ENCODE assay signal across 21 cellular contexts in genomic region chr10:33862706-33863105, GRCh38.
DNase-seq lines count a peak whose midpoint lies in the region; ATAC-seq and TF ChIP-seq lines count a peak whose summit lies in the region.
"Had no signal": no experiment of that assay in that cellular context is flagged by ENCODE, and none has a peak within 500 bp of the region (broad histone marks: within the 10 kb centered on the region; RNA-seq: fewer than 3 reads in every experiment).

No MANE protein-coding gene starts in this region.

- no peak for ATAC-seq in GM23338
- ATAC-seq in CD4-positive, alpha-beta T cell (ENCODE audit: poor library complexity): no peak
- ATAC-seq: A549, HCT116, HepG2 had no signal

- H3K4me3 ChIP-seq in GM23338 (no peak overlapping the region), esophagus muscularis mucosa (no peak overlapping the region), ascending aorta (no peak overlapping the region)
- H3K4me3 ChIP-seq: A549 had no signal

- no peak for DNase-seq in GM23338 (ENCODE audit: low spot score)
- peak; percentile 42 for DNase-seq in esophagus muscularis mucosa (ENCODE audit: extremely low spot score)
- no peak for DNase-seq in mesothelial cell of epicardium (ENCODE audit: low spot score in 2 of 2, unreplicated experiment in 2 of 2)
- peak; percentile 61 for DNase-seq in renal cortical epithelial cell (ENCODE audit: low read depth)
- no peak for DNase-seq in epidermal melanocyte (ENCODE audit: insufficient read length, low spot score)
- DNase-seq in ascending aorta (ENCODE audit: low spot score in 2 of 2): no peak
- no peak for DNase-seq in CD4-positive, alpha-beta T cell
- DNase-seq: AML-193; CD4-positive, alpha-beta memory T cell; DMS153; DMS79; GDM1; GOT3; H7; HFFc6 had no signal

- no peak overlapping the region for H3K4me3 Mint-ChIP-seq in GM23338
- no peak overlapping the region for H3K4me3 Mint-ChIP-seq in mesothelial cell of epicardium
- no peak overlapping the region for H3K4me3 Mint-ChIP-seq in CD4-positive, alpha-beta T cell
- H3K4me3 Mint-ChIP-seq: HFFc6, IgD-negative memory B cell had no signal

- H3K36me3 Mint-ChIP-seq in GM23338 (ENCODE audit: low read depth) (no peaks in the 10 kb centered on the region), mesothelial cell of epicardium (no peaks in the 10 kb centered on the region)
- no peaks in the 10 kb centered on the region for H3K36me3 Mint-ChIP-seq in CD4-positive, alpha-beta T cell (ENCODE audit: low read depth)
- H3K36me3 Mint-ChIP-seq: CD4-positive, alpha-beta memory T cell; IgD-negative memory B cell had no signal

- H3K36me3 ChIP-seq in GM23338 (ENCODE audit: insufficient read depth) (no peaks in the 10 kb centered on the region), esophagus muscularis mucosa (no peaks in the 10 kb centered on the region), ascending aorta (no peaks in the 10 kb centered on the region)

- H2AFZ ChIP-seq in GM23338: no peak overlapping the region

- 94% methylated on average over 11 of the region's 11 CpGs for WGBS in esophagus muscularis mucosa

- POLR2A ChIA-PET in CD4-positive, alpha-beta T cell (lab: Charles Lee): no interaction called here

- H3K27ac Mint-ChIP-seq in GM23338 (no peak overlapping the region), mesothelial cell of epicardium (peak overlapping the region; percentile 60)
- no peak overlapping the region for H3K27ac Mint-ChIP-seq in CD4-positive, alpha-beta T cell
- H3K27ac Mint-ChIP-seq: CD4-positive, alpha-beta memory T cell; HFFc6; IgD-negative memory B cell had no signal

- no peaks in the 10 kb centered on the region for H3F3A ChIP-seq in GM23338 (replicated peaks; ENCODE audit: low read depth)

- CTCF ChIA-PET in CD4-positive, alpha-beta T cell (lab: Charles Lee): no interaction called here

- no peaks in the 10 kb centered on the region for H4K20me1 ChIP-seq in GM23338 (replicated peaks; ENCODE audit: insufficient read depth)

- H3K9me3 Mint-ChIP-seq in GM23338: no peaks in the 10 kb centered on the region
- H3K9me3 Mint-ChIP-seq in mesothelial cell of epicardium: no peaks in the 10 kb centered on the region
- H3K9me3 Mint-ChIP-seq in CD4-positive, alpha-beta T cell: no peaks in the 10 kb centered on the region
- H3K9me3 Mint-ChIP-seq: CD4-positive, alpha-beta memory T cell; HFFc6 had no signal

- H3K9me2 ChIP-seq in GM23338 (ENCODE audit: insufficient read depth): no peaks in the 10 kb centered on the region

- H3K4me2 ChIP-seq in GM23338: peak overlapping the region; percentile 56; the same call in 1 of the 2 replicates
- H3K4me2 ChIP-seq: A549 had no signal

- H3K27ac ChIP-seq in GM23338 (ENCODE audit: low read depth) (no peak overlapping the region), esophagus muscularis mucosa (replicated peaks in 1 of 4) (no peak overlapping the region), ascending aorta (no peak overlapping the region)
- H3K27ac ChIP-seq in CD4-positive, alpha-beta T cell (ENCODE audit: low read depth, low read length): no peak overlapping the region
- H3K27ac ChIP-seq: 22Rv1, A549, C4-2B had no signal

- no peaks in the 10 kb centered on the region for H3K27me3 ChIP-seq in GM23338 (ENCODE audit: insufficient read depth)
- H3K27me3 ChIP-seq in esophagus muscularis mucosa: no peaks in the 10 kb centered on the region
- no peaks in the 10 kb centered on the region for H3K27me3 ChIP-seq in ascending aorta
- H3K27me3 ChIP-seq in CD4-positive, alpha-beta T cell (ENCODE audit: control insufficient read depth, insufficient read depth, low read length): no peaks in the 10 kb centered on the region

- H3K79me2 ChIP-seq in GM23338 (replicated peaks; ENCODE audit: insufficient read depth): no peaks in the 10 kb centered on the region

- H3K9me3 ChIP-seq in esophagus muscularis mucosa (no peaks in the 10 kb centered on the region), ascending aorta (no peaks in the 10 kb centered on the region)
- no peaks in the 10 kb centered on the region for H3K9me3 ChIP-seq in CD4-positive, alpha-beta T cell (ENCODE audit: control insufficient read depth, low read length)
- H3K9me3 ChIP-seq: A549 had no signal

- TF ChIP-seq POLR2A in esophagus muscularis mucosa (IDR thresholded peaks at IDR 0.05; ENCODE audit: low read depth): no peak

- H3K4me1 Mint-ChIP-seq in GM23338 (peaks cover 28% of the 10 kb centered on the region), mesothelial cell of epicardium (peaks cover 32% of the 10 kb centered on the region)
- no peaks in the 10 kb centered on the region for H3K4me1 Mint-ChIP-seq in CD4-positive, alpha-beta T cell (ENCODE audit: low read depth)
- H3K4me1 Mint-ChIP-seq: IgD-negative memory B cell had no signal

- intact Hi-C loops in esophagus muscularis mucosa (cut with DNase I) (no loop called here), ascending aorta (cut with DNase I) (no loop called here)
- intact Hi-C loops in CD4-positive, alpha-beta T cell (cut with DNase I, micrococcal nuclease): no loop called here

- no peak for TF ChIP-seq EP300 in esophagus muscularis mucosa (IDR thresholded peaks at IDR 0.05)

- TF ChIP-seq CTCF in GM23338 (conservative IDR thresholded peaks at IDR 0.05; ENCODE audit: low read depth in 2 of 2) (no peak), esophagus muscularis mucosa (IDR thresholded peaks at IDR 0.05) (no peak), mesothelial cell of epicardium (IDR thresholded peaks at IDR 0.05; ENCODE audit: unreplicated experiment) (no peak), ascending aorta (IDR thresholded peaks at IDR 0.05) (no peak)
- no peak for TF ChIP-seq CTCF in CD4-positive, alpha-beta T cell (IDR thresholded peaks at IDR 0.05)

- H3K4me1 ChIP-seq in GM23338 (ENCODE audit: insufficient read depth) (peaks cover 29% of the 10 kb centered on the region), esophagus muscularis mucosa (peaks cover 0 to 6% (median 2%) of the 10 kb centered on the region in 4 donors), ascending aorta (peaks cover 0 to 3% of the 10 kb centered on the region in 2 donors)
- H3K4me1 ChIP-seq: A549 had no signal

- peaks cover 2% of the 10 kb centered on the region for H3K27me3 Mint-ChIP-seq in GM23338 (ENCODE audit: insufficient read depth, low read depth, poor library complexity)
- no peaks in the 10 kb centered on the region for H3K27me3 Mint-ChIP-seq in mesothelial cell of epicardium (ENCODE audit: low read depth)
- peaks cover 25% of the 10 kb centered on the region for H3K27me3 Mint-ChIP-seq in CD4-positive, alpha-beta T cell
- H3K27me3 Mint-ChIP-seq: IgD-negative memory B cell had no signal

TF ChIP-seq in GM23338, 12 proteins besides CTCF, POLR2A, EP300 and RAD21 (continues in another document):
- TF ChIP-seq EZH2phosphoT487 (IDR thresholded peaks at IDR 0.05; ENCODE audit: unreplicated experiment): no peak
- no peak for TF ChIP-seq ETS1 (IDR thresholded peaks at IDR 0.05)
- no peak for TF ChIP-seq STAT1 (IDR thresholded peaks at IDR 0.05; ENCODE audit: unreplicated experiment)
- TF ChIP-seq JUNB (IDR thresholded peaks at IDR 0.05; ENCODE audit: unreplicated experiment): no peak
- TF ChIP-seq ZNF114 (CRISPR knock-in tag; IDR thresholded peaks at IDR 0.05): no peak
- TF ChIP-seq NANOG (IDR thresholded peaks at IDR 0.05; ENCODE audit: borderline replicate concordance): no peak
- TF ChIP-seq EZH2 (IDR thresholded peaks at IDR 0.05; ENCODE audit: low read depth, unreplicated experiment): no peak
- TF ChIP-seq POLR2AphosphoS5 (IDR thresholded peaks at IDR 0.05; ENCODE audit: low read depth): no peak

Comparison
In these comparisons a context has a peak if more than half of its experiments do, and no peak if none do; other contexts are left out.
1. DNase-seq: peak in esophagus muscularis mucosa (single experiment) and renal cortical epithelial cell (single experiment); none in GM23338 (single experiment), mesothelial cell of epicardium (0 of 2), epidermal melanocyte (single experiment), ascending aorta (0 of 2) and CD4-positive, alpha-beta T cell (0 of 10).